In genomic region chr12:131499864-131500190, GRCh38 we compare ENCODE assay signal across 19 cellular contexts.
"Had no signal": no experiment of that assay in that cellular context is flagged by ENCODE, and none has a peak within 500 bp of the region (broad histone marks: within the 10 kb centered on the region; RNA-seq: fewer than 3 reads in every experiment).

No MANE protein-coding gene starts in this region.

- H2AFZ ChIP-seq: neural progenitor cell had no signal

- FAIRE-seq: TTC549 had no signal

- H3K4me1 ChIP-seq: neural progenitor cell, right atrium auricular region, transverse colon had no signal

- H3K27ac ChIP-seq: esophagus squamous epithelium, neural progenitor cell, right atrium auricular region, transverse colon had no signal

- H3K36me3 ChIP-seq: esophagus squamous epithelium, neural progenitor cell, right atrium auricular region, transverse colon had no signal

- H3K27me3 ChIP-seq: neural progenitor cell, right atrium auricular region, transverse colon had no signal

- H3K4me3 ChIP-seq: esophagus squamous epithelium, mucosa of descending colon, neural progenitor cell, right atrium auricular region, transverse colon had no signal

- H3K9me3 ChIP-seq: esophagus squamous epithelium, mucosa of descending colon, right atrium auricular region, transverse colon had no signal

- ATAC-seq: activated CD8-positive, alpha-beta memory T cell treated with anti-CD3 and anti-CD28 coated beads, Interleukin-2, amount 10 ng/mL, durations not matched to agents 7 days and 5 days; effector memory CD8-positive, alpha-beta T cell; mucosa of descending colon; naive thymus-derived CD4-positive, alpha-beta T cell; WTC11 had no signal

- DNase-seq: activated CD4-positive, alpha-beta memory T cell treated with anti-CD3 and anti-CD28 coated beads, Interleukin-2, amount 10 ng/mL, durations not matched to agents 7 days and 5 days; activated CD4-positive, alpha-beta T cell treated with anti-CD3 and anti-CD28 coated beads for 48 hours; activated CD8-positive, alpha-beta memory T cell treated with anti-CD3 and anti-CD28 coated beads, Interleukin-2, amount 10 ng/mL, durations not matched to agents 7 days and 5 days; activated naive CD4-positive, alpha-beta T cell treated with Interleukin-2 at 50 U/mL for 16 hours; activated naive CD8-positive, alpha-beta T cell treated with anti-CD3 and anti-CD28 coated beads, Interleukin-2, amount 10 ng/mL, durations not matched to agents 7 days and 5 days; activated T-cell treated with anti-CD3 and anti-CD28 coated beads, Interleukin-2, amount 50 U/mL, for 1 hour; amygdala; effector memory CD8-positive, alpha-beta T cell; esophagus squamous epithelium; naive thymus-derived CD4-positive, alpha-beta T cell; stimulated activated CD4-positive, alpha-beta T cell treated with anti-CD3 and anti-CD28 coated beads, Interleukin-12 subunit alpha, Interleukin-12 subunit beta, amount 100 ng/mL, for 4 hours; stimulated activated CD4-positive, alpha-beta T cell treated with anti-CD3 and anti-CD28 coated beads, Interleukin-1b, Interleukin-23, amount 100 ng/mL, for 48 hours; stimulated activated CD8-positive, alpha-beta memory T cell treated with anti-CD3 and anti-CD28 coated beads, Interleukin-4, amount 100 ng/mL, for 48 hours; transverse colon had no signal

- H3K4me2 ChIP-seq: neural progenitor cell had no signal

- H3K9ac ChIP-seq: neural progenitor cell had no signal
